In the genomic region with DNA sequence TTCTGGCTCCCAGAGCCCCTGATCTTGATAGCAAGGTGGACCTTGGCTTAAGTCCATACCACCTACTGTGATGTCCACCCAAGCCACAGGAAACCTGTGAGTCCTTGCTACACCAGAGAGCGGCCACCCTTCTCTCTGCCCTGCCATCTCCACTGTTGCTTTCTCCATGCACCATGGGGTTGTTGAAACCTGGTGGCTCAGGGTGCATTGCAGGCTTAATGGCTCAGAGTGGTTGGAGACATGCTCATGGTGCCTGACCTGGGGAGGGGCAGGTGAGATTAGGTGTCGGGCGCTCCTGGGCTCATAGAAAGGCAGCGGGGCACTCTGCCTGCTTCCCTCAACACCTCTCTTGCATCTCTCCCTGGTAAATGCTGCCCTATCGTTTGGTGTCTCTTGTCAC, we compare ENCODE assay signal across 29 cellular contexts. TPM values are rescaled to one million over a fixed set of nuclear protein-coding genes. Genes with fewer than 3 reads are reported as not detected.
"Had no signal": no experiment of that assay in that cellular context is flagged by ENCODE, and none has a peak within 500 bp of the region (broad histone marks: within the 10 kb centered on the region; RNA-seq: fewer than 3 reads in every experiment).

No MANE protein-coding gene starts in this region.

- DNase-seq: activated CD4-positive, alpha-beta T cell treated with anti-CD3 and anti-CD28 coated beads for 4 hours; activated CD8-positive, alpha-beta memory T cell treated with anti-CD3 and anti-CD28 coated beads, Interleukin-2, amount 50 U/mL, for 4 hours; activated CD8-positive, alpha-beta T cell treated with anti-CD3 and anti-CD28 coated beads for 36 hours; activated gamma-delta T cell treated with Interleukin-2 at 50 U/mL for 16 hours; activated naive CD4-positive, alpha-beta T cell treated with anti-CD3 and anti-CD28 coated beads, Interleukin-2, amount 10 ng/mL, durations not matched to agents 7 days and 5 days; activated naive CD8-positive, alpha-beta T cell treated with anti-CD3 and anti-CD28 coated beads for 36 hours; activated T-cell treated with anti-CD3 and anti-CD28 coated beads, Interleukin-2, amount 50 U/mL, for 72 hours; brain microvascular endothelial cell; Karpas-422; MM.1S; NCI-H1105 treated with DMSO at 0.1 percent for 48 hours; NCI-H1436 treated with DMSO at 0.1 percent for 48 hours; NCI-H187; NCI-H2081; NCI-H510A treated with DMSO at 0.1 percent for 48 hours; NCI-H69; NK-92 treated with Interleukin-12 subunit alpha and Interleukin-12 subunit beta, amount 100 ng/mL, for 24 hours; OCI-M1; RPMI8226; T-cell; T-helper 2 cell; T1000 had no signal

- H3K27ac Mint-ChIP-seq: activated CD8-positive, alpha-beta T cell treated with anti-CD3 and anti-CD28 coated beads for 36 hours; activated naive CD4-positive, alpha-beta T cell treated with anti-CD3 and anti-CD28 coated beads, Interleukin-2, amount 10 ng/mL, durations not matched to agents 7 days and 5 days; activated naive CD8-positive, alpha-beta T cell treated with anti-CD3 and anti-CD28 coated beads for 36 hours; activated T-cell treated with anti-CD3 and anti-CD28 coated beads, Interleukin-2, amount 50 U/mL, for 72 hours; activated T-helper 2 cell treated with anti-CD3 and anti-CD28 coated beads, Interferon-gamma antibody, Interleukin-2, Interleukin-4, amounts not matched to agents 10 μg/mL and 5 μg/mL and 100 μg/mL, durations not matched to agents 14 hours and 24 hours and 36 hours; T-cell had no signal

- H3K4me3 ChIP-seq: cardiac muscle cell, SK-N-MC had no signal

- H3K36me3 Mint-ChIP-seq: activated naive CD4-positive, alpha-beta T cell treated with anti-CD3 and anti-CD28 coated beads, Interleukin-2, amount 10 ng/mL, durations not matched to agents 7 days and 5 days; activated naive CD8-positive, alpha-beta T cell treated with anti-CD3 and anti-CD28 coated beads for 36 hours; T-cell had no signal

- H3K9me3 Mint-ChIP-seq: activated CD8-positive, alpha-beta T cell treated with anti-CD3 and anti-CD28 coated beads for 36 hours; activated naive CD4-positive, alpha-beta T cell treated with anti-CD3 and anti-CD28 coated beads, Interleukin-2, amount 10 ng/mL, durations not matched to agents 7 days and 5 days; activated naive CD8-positive, alpha-beta T cell treated with anti-CD3 and anti-CD28 coated beads for 36 hours; activated T-cell treated with anti-CD3 and anti-CD28 coated beads, Interleukin-2, amount 50 U/mL, for 72 hours; activated T-helper 2 cell treated with anti-CD3 and anti-CD28 coated beads, Interferon-gamma antibody, Interleukin-2, Interleukin-4, amounts not matched to agents 10 μg/mL and 5 μg/mL and 100 μg/mL, durations not matched to agents 14 hours and 24 hours and 36 hours; T-cell had no signal

- H3K36me3 ChIP-seq: brain microvascular endothelial cell, cardiac muscle cell had no signal

- H3K4me3 Mint-ChIP-seq: activated CD8-positive, alpha-beta T cell treated with anti-CD3 and anti-CD28 coated beads for 36 hours; activated naive CD4-positive, alpha-beta T cell treated with anti-CD3 and anti-CD28 coated beads, Interleukin-2, amount 10 ng/mL, durations not matched to agents 7 days and 5 days; activated naive CD8-positive, alpha-beta T cell treated with anti-CD3 and anti-CD28 coated beads for 36 hours; activated T-cell treated with anti-CD3 and anti-CD28 coated beads, Interleukin-2, amount 50 U/mL, for 72 hours; T-cell had no signal

- H3K27ac ChIP-seq: brain microvascular endothelial cell, cardiac muscle cell, SK-N-MC, VCaP had no signal

- ATAC-seq: activated CD8-positive, alpha-beta T cell treated with anti-CD3 and anti-CD28 coated beads for 36 hours; activated T-cell treated with anti-CD3 and anti-CD28 coated beads, Interleukin-2, amount 50 U/mL, for 72 hours; Panc1; Right ventricle myocardium inferior; T-cell had no signal

- H3K4me1 Mint-ChIP-seq: activated naive CD4-positive, alpha-beta T cell treated with anti-CD3 and anti-CD28 coated beads, Interleukin-2, amount 10 ng/mL, durations not matched to agents 7 days and 5 days; activated naive CD8-positive, alpha-beta T cell treated with anti-CD3 and anti-CD28 coated beads for 36 hours; T-cell had no signal

RNA-seq across cellular contexts. Expression of gene CACNG2, which starts 25.0 kb away (rescaled TPM):
- total RNA-seq: activated CD8-positive, alpha-beta T cell treated with anti-CD3 and anti-CD28 coated beads for 36 hours; activated naive CD8-positive, alpha-beta T cell treated with anti-CD3 and anti-CD28 coated beads for 36 hours; activated T-cell treated with anti-CD3 and anti-CD28 coated beads, Interleukin-2, amount 50 U/mL, for 72 hours; activated T-helper 2 cell treated with anti-CD3 and anti-CD28 coated beads, Interferon-gamma antibody, Interleukin-2, Interleukin-4, amounts not matched to agents 10 μg/mL and 5 μg/mL and 100 μg/mL, durations not matched to agents 14 hours and 24 hours and 36 hours; cardiac muscle cell; Right ventricle myocardium inferior; T-cell had no signal
- polyA plus RNA-seq: adipose tissue, cardiac muscle cell had no signal
